ENCODE assay signal across 1 cellular context in the genomic region with DNA sequence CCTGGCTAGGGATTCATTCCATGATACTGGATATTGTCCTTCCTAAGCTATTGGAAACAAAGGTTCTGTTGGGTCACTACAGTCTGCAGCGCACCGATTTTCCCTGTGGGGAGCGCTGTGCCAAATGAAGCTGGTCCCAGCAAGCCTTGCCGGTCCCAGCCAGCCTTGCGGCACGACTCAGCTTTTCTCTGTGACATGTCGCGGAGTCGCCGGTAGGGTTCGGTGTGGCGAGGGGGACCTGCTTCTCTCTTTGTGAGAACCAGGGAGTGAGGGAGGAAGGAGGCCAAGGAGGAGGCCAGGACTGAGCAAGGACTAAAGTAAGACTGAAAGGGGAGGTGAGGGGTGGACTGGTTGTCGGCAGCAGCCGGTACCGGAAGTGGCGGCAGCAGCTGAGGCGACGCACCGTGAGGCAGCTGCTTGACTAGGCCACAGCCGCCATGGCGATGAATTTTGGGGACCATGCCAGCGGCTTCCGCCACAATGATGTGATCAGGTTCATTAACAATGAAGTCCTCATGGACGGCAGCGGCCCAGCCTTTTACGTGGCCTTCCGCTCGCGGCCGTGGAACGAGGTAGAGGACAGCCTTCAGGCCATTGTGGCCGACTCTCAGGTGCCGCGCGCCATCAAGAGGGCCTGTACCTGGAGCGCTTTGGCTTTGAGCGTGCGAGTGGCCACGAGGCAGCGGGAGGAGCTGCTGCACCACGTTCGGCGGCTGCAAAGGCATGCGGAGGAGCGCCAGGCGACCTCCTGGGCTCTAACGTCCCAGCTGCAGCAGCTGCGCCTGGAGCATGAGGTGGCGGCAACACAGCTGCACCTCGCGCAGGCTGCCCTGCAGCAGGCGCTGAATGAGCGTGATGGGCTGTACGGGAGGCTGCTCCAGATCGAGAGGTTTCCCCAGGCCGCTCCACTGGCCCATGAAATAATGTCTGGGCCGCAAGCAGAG.
TF ChIP-seq lines count a peak whose summit lies in the region.

A gene (plus strand): TSS at position 180 of the 944 bp plus-strand sequence. CDS start 258 bp downstream, at position 438.

TF ChIP-seq in K562, 482 proteins besides CTCF, POLR2A, EP300 and RAD21:
- TF ChIP-seq ZFP36 (IDR thresholded peaks at IDR 0.05; ENCODE audit: low read depth, low read length, partially characterized antibody) = no peak
- TF ChIP-seq, protein P1, sequence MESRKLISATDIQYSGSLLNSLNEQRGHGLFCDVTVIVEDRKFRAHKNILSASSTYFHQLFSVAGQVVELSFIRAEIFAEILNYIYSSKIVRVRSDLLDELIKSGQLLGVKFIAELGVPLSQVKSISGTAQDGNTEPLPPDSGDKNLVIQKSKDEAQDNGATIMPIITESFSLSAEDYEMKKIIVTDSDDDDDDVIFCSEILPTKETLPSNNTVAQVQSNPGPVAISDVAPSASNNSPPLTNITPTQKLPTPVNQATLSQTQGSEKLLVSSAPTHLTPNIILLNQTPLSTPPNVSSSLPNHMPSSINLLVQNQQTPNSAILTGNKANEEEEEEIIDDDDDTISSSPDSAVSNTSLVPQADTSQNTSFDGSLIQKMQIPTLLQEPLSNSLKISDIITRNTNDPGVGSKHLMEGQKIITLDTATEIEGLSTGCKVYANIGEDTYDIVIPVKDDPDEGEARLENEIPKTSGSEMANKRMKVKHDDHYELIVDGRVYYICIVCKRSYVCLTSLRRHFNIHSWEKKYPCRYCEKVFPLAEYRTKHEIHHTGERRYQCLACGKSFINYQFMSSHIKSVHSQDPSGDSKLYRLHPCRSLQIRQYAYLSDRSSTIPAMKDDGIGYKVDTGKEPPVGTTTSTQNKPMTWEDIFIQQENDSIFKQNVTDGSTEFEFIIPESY (CRISPR knock-in tag; IDR thresholded peaks at IDR 0.05) = 0 out of 2 replicates have a peak, but pooled peaks have one; percentile 35
